ENCODE assay signal across 14 cellular contexts in the genomic region with DNA sequence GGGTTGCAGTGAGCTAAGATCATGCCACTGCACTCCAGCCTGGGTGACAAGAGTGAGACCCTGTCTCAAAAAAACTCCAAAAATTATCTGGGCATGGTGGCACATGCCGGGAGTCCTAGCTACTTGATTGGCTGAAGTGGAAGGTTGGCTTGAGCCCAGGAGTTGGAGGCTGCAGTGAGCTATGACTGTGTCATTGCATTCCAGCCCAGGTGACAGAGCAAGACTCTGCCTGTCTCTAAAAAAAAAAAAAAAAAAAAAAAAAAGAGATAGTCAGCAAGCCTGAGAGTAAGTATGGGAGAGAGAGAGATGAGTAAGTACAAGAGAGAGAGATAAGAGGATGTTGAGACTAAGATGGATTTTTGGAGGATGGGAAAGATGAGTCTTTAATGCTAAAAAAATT.
DNase-seq lines count a peak whose midpoint lies in the region; TF ChIP-seq lines count a peak whose summit lies in the region.
"Had no signal": no experiment of that assay in that cellular context is flagged by ENCODE, and none has a peak within 500 bp of the region (broad histone marks: within the 10 kb centered on the region; RNA-seq: fewer than 3 reads in every experiment).

No MANE protein-coding gene starts in this region.

- H3K27me3 Mint-ChIP-seq in Calu3 (ENCODE audit: unreplicated experiment) = no peaks in the 10 kb centered on the region

- TF ChIP-seq CTCF in Calu3 (IDR thresholded peaks at IDR 0.05; ENCODE audit: unreplicated experiment) (no peak), fibroblast of mammary gland (conservative IDR thresholded peaks at IDR 0.05; ENCODE audit: control insufficient read depth, insufficient read depth, low read depth, low read length) (no peak), dorsolateral prefrontal cortex (IDR thresholded peaks at IDR 0.05 in 54 of 56, conservative IDR thresholded peaks at IDR 0.05 in 2 of 56; ENCODE audit: low read depth in 1 of 56, partially characterized antibody in 56 of 56) (no peak)

- no TSS peak for BruUV-seq in Calu3 (replicated peaks; lab: Mats Ljungman, UMichigan)

- CTCF ChIA-PET in Calu3 (lab: Charles Lee) = interaction anchor here (0.6 to 1.4 kb wide), 3 partner anchors 9 to 150 kb away, joined by 3 read pairs; no protein-coding TSS in a partner anchor

- no peaks in the 10 kb centered on the region for H3K36me3 Mint-ChIP-seq in Calu3 (ENCODE audit: insufficient read depth, unreplicated experiment)
- H3K36me3 Mint-ChIP-seq: natural killer cell had no signal

- H3K9me3 Mint-ChIP-seq in Calu3 (ENCODE audit: low read depth, unreplicated experiment) = peaks cover 2% of the 10 kb centered on the region
- H3K9me3 Mint-ChIP-seq: natural killer cell had no signal

- no peak overlapping the region for H3K27ac Mint-ChIP-seq in Calu3 (ENCODE audit: unreplicated experiment)

- H3K4me3 ChIP-seq in fibroblast of mammary gland (ENCODE audit: control insufficient read depth, low read depth, low read length) = no peak overlapping the region
- no peak overlapping the region for H3K4me3 ChIP-seq in dorsolateral prefrontal cortex
- H3K4me3 ChIP-seq: esophagus squamous epithelium, lower lobe of right lung, tibial nerve had no signal

- no peak overlapping the region for H3K4me3 Mint-ChIP-seq in Calu3 (ENCODE audit: low read depth, unreplicated experiment)
- H3K4me3 Mint-ChIP-seq: natural killer cell had no signal

- intact Hi-C loops in Calu3 (cut with micrococcal nuclease; ENCODE audit: unreplicated experiment) (loop anchor here (5.0 kb wide), 1 partner anchor 53 kb away; no protein-coding TSS in a partner anchor), dorsolateral prefrontal cortex (cut with DNase I) (no loop called here)

- H3K27me3 ChIP-seq in dorsolateral prefrontal cortex = no peaks in the 10 kb centered on the region
- H3K27me3 ChIP-seq: esophagus squamous epithelium, tibial nerve had no signal

- H3K27ac ChIP-seq in dorsolateral prefrontal cortex = no peak overlapping the region
- H3K27ac ChIP-seq: esophagus squamous epithelium, lower lobe of right lung, tibial nerve had no signal

- H3K4me1 Mint-ChIP-seq in Calu3 (ENCODE audit: low read depth, unreplicated experiment) = peaks cover 37% of the 10 kb centered on the region

- DNase-seq in Calu3 = peak; percentile 27
- peak; percentile 7 for DNase-seq in H4 (ENCODE audit: low spot score)
- DNase-seq in RPMI7951 (ENCODE audit: low read depth) = peak; percentile 39
- DNase-seq in fibroblast of mammary gland (ENCODE audit: low read depth) = peak; percentile 37
- DNase-seq in NCI-H1694 treated with DMSO at 0.1 percent for 48 hours (lab: John Stamatoyannopoulos, UW) = no peak
- DNase-seq in dorsolateral prefrontal cortex = no peak
- no peak for DNase-seq in NCI-H446 treated with DMSO at 0.1 percent for 48 hours (lab: John Stamatoyannopoulos, UW)
- DNase-seq: C1 segment of cervical spinal cord; DMS79 treated with DMSO at 0.1 percent for 48 hours; esophagus squamous epithelium; lower lobe of right lung; natural killer cell; stimulated activated CD4-positive, alpha-beta T cell treated with anti-CD3 and anti-CD28 coated beads, Interleukin-2, amount 100 ng/mL, for 48 hours had no signal

Comparison
In these comparisons a context has a peak if more than half of its experiments do, and no peak if none do; other contexts are left out.
1. DNase-seq: peak in Calu3 (single experiment), H4 (single experiment), RPMI7951 (single experiment) and fibroblast of mammary gland (single experiment); none in NCI-H1694 treated with DMSO at 0.1 percent for 48 hours (single experiment), dorsolateral prefrontal cortex (0 of 10) and NCI-H446 treated with DMSO at 0.1 percent for 48 hours (single experiment).